In genomic region chr3:59600631-59601030, GRCh38 we compare ENCODE assay signal across 7 cellular contexts.
"Had no signal": no experiment of that assay in that cellular context is flagged by ENCODE, and none has a peak within 500 bp of the region (broad histone marks: within the 10 kb centered on the region; RNA-seq: fewer than 3 reads in every experiment).

No MANE protein-coding gene starts in this region.

- FAIRE-seq: G401.6, GM12891, GM12892, GM18507, GM19239 had no signal

- DNase-seq: GDM1, GF-D8 had no signal
